1 cellular context compared by ENCODE assay signal in genomic region chr7:39181398-39181797, GRCh38.
TF ChIP-seq lines count a peak whose summit lies in the region.

No MANE protein-coding gene starts in this region.

TF ChIP-seq in HepG2, 621 proteins besides CTCF, POLR2A, EP300 and RAD21 (continued from another document):
- TF ChIP-seq NFKBIZ (CRISPR knock-in tag; IDR thresholded peaks at IDR 0.05) (no peak), SKIL (CRISPR knock-in tag; IDR thresholded peaks at IDR 0.05; ENCODE audit: borderline replicate concordance) (no peak)
